In the genomic region with DNA sequence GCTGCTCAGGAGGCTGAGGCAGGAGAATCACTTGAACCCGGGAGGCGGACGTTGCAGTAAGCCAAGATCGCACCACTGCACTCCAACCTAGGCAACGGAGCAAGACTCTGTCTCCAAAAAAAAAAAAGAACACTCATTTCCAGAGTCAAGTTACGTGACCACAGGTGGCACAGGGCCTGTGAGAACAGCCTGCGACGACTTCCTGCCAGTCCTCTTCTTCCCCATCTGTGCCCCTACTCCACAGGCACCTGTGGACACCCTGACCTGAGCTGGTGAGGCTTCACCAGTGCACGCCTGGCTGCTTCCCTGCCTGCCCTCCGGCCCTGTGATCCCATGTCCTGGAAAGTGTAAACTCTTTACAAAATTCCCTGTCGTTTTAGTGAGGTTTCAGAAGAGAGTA, we compare ENCODE assay signal across 9 cellular contexts.
DNase-seq lines count a peak whose midpoint lies in the region; ATAC-seq and TF ChIP-seq lines count a peak whose summit lies in the region.
"Had no signal": no experiment of that assay in that cellular context is flagged by ENCODE, and none has a peak within 500 bp of the region (broad histone marks: within the 10 kb centered on the region; RNA-seq: fewer than 3 reads in every experiment).

No MANE protein-coding gene starts in this region.

- no peak for TF ChIP-seq CTCF in nephron (IDR thresholded peaks at IDR 0.05; ENCODE audit: unreplicated experiment in 3 of 3)

- DNase-seq in T follicular helper cell (ENCODE audit: low read depth) (peak; percentile 22), pons (ENCODE audit: low spot score) (no peak), GOT3 (lab: John Stamatoyannopoulos, UW) (no peak), NCI-H2227 treated with DMSO at 0.1 percent for 48 hours (lab: John Stamatoyannopoulos, UW) (no peak), G401 (ENCODE audit: low spot score) (no peak)
- DNase-seq: aorta had no signal

- H3K4me3 Mint-ChIP-seq in nephron: no peak overlapping the region

- H3K27ac Mint-ChIP-seq in nephron: peak overlapping the region; percentile 3 to 29 (median 29)

- H3K4me1 Mint-ChIP-seq in nephron: peaks cover 42% of the 10 kb centered on the region

- peaks cover 10% of the 10 kb centered on the region for H3K36me3 Mint-ChIP-seq in nephron (ENCODE audit: low read depth)

- ATAC-seq in GM18907 (IDR thresholded peaks at IDR 0.05; ENCODE audit: unreplicated experiment) (peak; percentile 55), HG02678 (IDR thresholded peaks at IDR 0.05; ENCODE audit: unreplicated experiment) (peak; percentile 52)

- in situ Hi-C loops in G401 (cut with HindIII; ENCODE audit: low sequenced_read_pairs): no loop called here

- H3K9me3 Mint-ChIP-seq in nephron: no peaks in the 10 kb centered on the region

- no peaks in the 10 kb centered on the region for H3K27me3 Mint-ChIP-seq in nephron (ENCODE audit: low read depth)
